In genomic region chr9:93151097-93151784, GRCh38 we compare ENCODE assay signal across 28 cellular contexts. TPM values are rescaled to one million over a fixed set of nuclear protein-coding genes. Genes with fewer than 3 reads are reported as not detected.
"Had no signal": no experiment of that assay in that cellular context is flagged by ENCODE, and none has a peak within 500 bp of the region (broad histone marks: within the 10 kb centered on the region; RNA-seq: fewer than 3 reads in every experiment).

No MANE protein-coding gene starts in this region.

- H3K4me1 ChIP-seq: colonic mucosa, esophagus squamous epithelium, lower lobe of right lung, neural progenitor cell, parathyroid adenoma, right atrium auricular region, sigmoid colon, stomach, vagina had no signal

- H3K79me2 ChIP-seq: parathyroid adenoma had no signal

- H3K36me3 ChIP-seq: colonic mucosa, esophagus squamous epithelium, lower lobe of right lung, neural progenitor cell, right atrium auricular region, sigmoid colon, stomach, thyroid gland, vagina had no signal

- FAIRE-seq: endometrium, keratinocyte had no signal

- H3K27me3 Mint-ChIP-seq: naive thymus-derived CD4-positive, alpha-beta T cell; progenitor cell of endocrine pancreas had no signal

- H3K27ac Mint-ChIP-seq: mesothelial cell of epicardium, nephron, neural progenitor cell, progenitor cell of endocrine pancreas had no signal

- ATAC-seq: left ventricle myocardium superior; mucosa of descending colon; naive thymus-derived CD4-positive, alpha-beta T cell had no signal

- H3K36me3 Mint-ChIP-seq: mesothelial cell of epicardium, neural progenitor cell had no signal

- H3K9me3 ChIP-seq: colonic mucosa, esophagus squamous epithelium, lower lobe of right lung, mucosa of descending colon, right atrium auricular region, sigmoid colon, stomach, thyroid gland, vagina had no signal

- H3K4me2 ChIP-seq: neural progenitor cell had no signal

- H3K9ac ChIP-seq: neural progenitor cell, parathyroid adenoma had no signal

- H3K4me3 ChIP-seq: colonic mucosa, esophagus squamous epithelium, lower lobe of right lung, mucosa of descending colon, neural progenitor cell, right atrium auricular region, sigmoid colon, stomach, thyroid gland, vagina had no signal

- H3K27me3 ChIP-seq: colonic mucosa, esophagus squamous epithelium, neural progenitor cell, right atrium auricular region, sigmoid colon, stomach, thyroid gland, vagina had no signal

- H2AFZ ChIP-seq: neural progenitor cell, parathyroid adenoma had no signal

- H3K4me3 Mint-ChIP-seq: mesothelial cell of epicardium, nephron, neural progenitor cell had no signal

- DNase-seq: colonic mucosa; dermis blood vessel endothelial cell; effector memory CD4-positive, alpha-beta T cell; erythroblast; esophagus squamous epithelium; foreskin melanocyte; hypothalamus; left ventricle myocardium superior; lower lobe of right lung; mucosa of descending colon; naive thymus-derived CD4-positive, alpha-beta T cell; sigmoid colon; stimulated activated CD4-positive, alpha-beta T cell treated with anti-CD3 and anti-CD28 coated beads, Interleukin-2, amount 100 ng/mL, for 24 hours; stimulated activated naive CD4-positive, alpha-beta T cell; stomach; thyroid gland; trophoblast cell had no signal

- H3K4me1 Mint-ChIP-seq: mesothelial cell of epicardium, nephron, neural progenitor cell had no signal

- H3K27ac ChIP-seq: colonic mucosa, esophagus squamous epithelium, lower lobe of right lung, neural progenitor cell, parathyroid adenoma, right atrium auricular region, sigmoid colon, stomach, thyroid gland, vagina had no signal

RNA-seq across cellular contexts. Expression of gene WNK2, which starts 32.7 kb away (rescaled TPM):
- total RNA-seq: dermis blood vessel endothelial cell, osteoblast, subcutaneous adipose tissue had no signal
- polyA plus RNA-seq: keratinocyte; naive thymus-derived CD4-positive, alpha-beta T cell had no signal
